8 cellular contexts compared by ENCODE assay signal in the genomic region with DNA sequence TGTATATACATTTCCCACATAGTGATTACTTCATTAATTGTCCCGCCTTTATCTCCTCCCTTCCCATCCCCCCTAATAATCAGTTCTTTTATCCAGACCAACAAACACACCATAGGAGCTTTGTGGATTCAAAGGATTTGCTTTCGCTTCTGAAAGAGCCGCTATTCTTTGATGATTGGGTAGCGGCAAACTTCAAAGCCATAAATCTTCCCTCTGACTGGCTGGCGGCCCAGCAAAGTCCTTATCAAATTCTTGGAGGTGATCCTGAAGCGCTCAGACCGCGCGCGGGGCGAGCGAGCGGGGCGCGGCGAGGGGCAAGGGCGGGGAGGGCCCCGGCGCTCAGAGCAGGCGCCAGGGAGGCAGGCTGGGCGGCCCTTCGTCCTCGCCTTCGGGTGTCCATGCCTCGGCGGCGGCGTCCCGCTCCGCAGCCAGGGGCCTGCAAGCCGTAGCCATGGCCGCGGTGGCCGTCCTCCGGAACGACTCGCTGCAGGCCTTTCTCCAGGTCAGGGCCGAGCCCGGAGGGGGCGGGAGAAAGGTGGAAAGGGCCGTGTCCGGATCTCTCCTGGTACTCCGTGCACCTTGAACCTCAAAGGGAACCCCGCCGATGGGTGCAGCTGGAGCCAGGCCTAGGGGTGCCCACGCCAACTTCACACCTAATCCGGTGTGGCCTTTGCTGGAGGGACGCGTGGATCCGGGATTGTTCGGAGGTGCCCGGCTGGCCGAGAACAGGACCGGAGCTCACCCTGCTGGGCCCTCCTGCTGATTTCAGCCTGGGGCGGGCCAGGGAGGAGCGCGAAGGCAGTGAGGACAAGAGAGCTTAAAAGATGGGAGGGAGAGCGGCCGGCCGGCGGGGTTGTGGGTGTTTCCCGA. TPM values are rescaled to one million over a fixed set of nuclear protein-coding genes. Genes with fewer than 3 reads are reported as not detected.
DNase-seq lines count a peak whose midpoint lies in the region; ATAC-seq, FAIRE-seq and TF ChIP-seq lines count a peak whose summit lies in the region.

A gene (plus strand): TSS at position 276 of the 870 bp plus-strand sequence. CDS start 176 bp downstream, at position 452.

- peaks cover 82% of the 10 kb centered on the region for H3K27me3 ChIP-seq in BE2C
- H3K27me3 ChIP-seq in skeletal muscle tissue (ENCODE audit: control insufficient read depth in 3 of 3, insufficient read depth in 3 of 3, low read length in 3 of 3): peaks cover 62 to 69% (median 62%) of the 10 kb centered on the region in 3 donors

- H3K4me3 ChIP-seq in BE2C (ENCODE audit: low read depth, low read length): peak within 1 kb of the TSS; percentile 33
- H3K4me3 ChIP-seq in HEK293 (ENCODE audit: low read depth, low read length): peak within 1 kb of the TSS; percentile 34
- peak within 1 kb of the TSS; percentile 69 to 78 (median 72) for H3K4me3 ChIP-seq in skeletal muscle tissue (ENCODE audit: low read length in 3 of 3)

- no peak for FAIRE-seq in urothelium cell line (lab: Jason Lieb, UNC)

- peak within 1 kb of the TSS; percentile 57; the same call in 1 of the 2 replicates for H3K27ac ChIP-seq in HEK293 (ENCODE audit: extremely low read depth, low read depth, low read length)
- no peak within 1 kb of the TSS for H3K27ac ChIP-seq in skeletal muscle tissue (ENCODE audit: low read depth, low read length)

- H3K4me1 ChIP-seq in BE2C (no peaks in the 10 kb centered on the region), HEK293 (ENCODE audit: control insufficient read depth, insufficient read depth, low read length) (no peaks in the 10 kb centered on the region), skeletal muscle tissue (ENCODE audit: control insufficient read depth in 3 of 3, insufficient read depth in 3 of 3, low read length in 3 of 3) (peaks cover 13 to 27% (median 16%) of the 10 kb centered on the region in 3 donors)

- CTCF ChIA-PET in HEK293 (lab: Yijun Ruan, JAX): interaction anchor here (1.3 kb wide), 1 partner anchor 306 kb away, joined by 5 read pairs; no protein-coding TSS in a partner anchor

- H3K36me3 ChIP-seq in BE2C (no peaks in the 10 kb centered on the region), HEK293 (ENCODE audit: control insufficient read depth in 2 of 2, insufficient read depth in 1 of 2, low read length in 2 of 2) (peaks cover 0 to 5% of the 10 kb centered on the region in 2 experiments; a peak in 1 of 3 replicates), skeletal muscle tissue (ENCODE audit: control insufficient read depth in 3 of 3, insufficient read depth in 3 of 3, low read length in 3 of 3) (no peaks in the 10 kb centered on the region)

- in situ Hi-C loops in T47D (cut with HindIII; ENCODE audit: low pct_unique_long_range_greater_than_20kb, low sequenced_read_pairs): no loop called here

- DNase-seq in BE2C: peak; percentile 14
- peak; percentile 84 for DNase-seq in RPMI7951 (ENCODE audit: low read depth)
- peak; percentile 37 to 81 for DNase-seq in T47D (ENCODE audit: low read depth in 1 of 2, low spot score in 1 of 2)
- peak; percentile 74 for DNase-seq in iPS-NIHi11 (ENCODE audit: low spot score)
- DNase-seq in urothelium cell line (ENCODE audit: low spot score): no peak

- H3K9ac ChIP-seq in skeletal muscle tissue (ENCODE audit: low read depth in 1 of 3, low read length in 3 of 3): peak within 1 kb of the TSS in 1 of 3 donors; percentile 54

- no peak for ATAC-seq in GM18861 (IDR thresholded peaks at IDR 0.05; ENCODE audit: unreplicated experiment)

- H3K9me3 ChIP-seq in BE2C: no peaks in the 10 kb centered on the region
- no peaks in the 10 kb centered on the region for H3K9me3 ChIP-seq in HEK293 (ENCODE audit: control insufficient read depth, insufficient read depth, low read depth, low read length)
- no peaks in the 10 kb centered on the region for H3K9me3 ChIP-seq in skeletal muscle tissue (ENCODE audit: control insufficient read depth in 3 of 3, low read length in 3 of 3)

- POLR2A ChIA-PET in HEK293 (lab: Yijun Ruan, JAX): interaction anchor here (0.6 to 1.7 kb wide), 2 partner anchors 185 to 443 kb away, joined by 4 read pairs; no protein-coding TSS in a partner anchor

- TF ChIP-seq CTCF in BE2C (IDR thresholded peaks at IDR 0.05; ENCODE audit: low read depth, low read length) (no peak), HEK293 (tag by site-specific recombination; IDR thresholded peaks at IDR 0.05) (no peak)

TF ChIP-seq in HEK293, 187 proteins besides CTCF, POLR2A, EP300 and RAD21:
- 0 out of 2 replicates have a peak, but pooled peaks have one; percentile 12 for TF ChIP-seq ZFP37 (tag by site-specific recombination; IDR thresholded peaks at IDR 0.05)
- TF ChIP-seq ZNF335 (tag by site-specific recombination; conservative IDR thresholded peaks at IDR 0.05): peak; percentile 64
- peak; percentile 40; the same call in 1 of the 2 replicates for TF ChIP-seq SP2 (tag by site-specific recombination; IDR thresholded peaks at IDR 0.05)
- peak; percentile 27; the same call in 1 of the 2 replicates for TF ChIP-seq ZBTB48 (tag by site-specific recombination; IDR thresholded peaks at IDR 0.05)
- peak; percentile 100 for TF ChIP-seq TCF7L2 (IDR thresholded peaks at IDR 0.05; ENCODE audit: borderline replicate concordance, low read depth, low read length)
- TF ChIP-seq HOXD13 (CRISPR knock-in tag; IDR thresholded peaks at IDR 0.05; ENCODE audit: borderline replicate concordance): 0 out of 2 replicates have a peak, but pooled peaks have one; percentile 27
- TF ChIP-seq ZNF555 (tag by site-specific recombination; conservative IDR thresholded peaks at IDR 0.05): no peak
- peak; percentile 63 for TF ChIP-seq ZBTB20 (tag by site-specific recombination; IDR thresholded peaks at IDR 0.05)
- TF ChIP-seq, protein P1, sequence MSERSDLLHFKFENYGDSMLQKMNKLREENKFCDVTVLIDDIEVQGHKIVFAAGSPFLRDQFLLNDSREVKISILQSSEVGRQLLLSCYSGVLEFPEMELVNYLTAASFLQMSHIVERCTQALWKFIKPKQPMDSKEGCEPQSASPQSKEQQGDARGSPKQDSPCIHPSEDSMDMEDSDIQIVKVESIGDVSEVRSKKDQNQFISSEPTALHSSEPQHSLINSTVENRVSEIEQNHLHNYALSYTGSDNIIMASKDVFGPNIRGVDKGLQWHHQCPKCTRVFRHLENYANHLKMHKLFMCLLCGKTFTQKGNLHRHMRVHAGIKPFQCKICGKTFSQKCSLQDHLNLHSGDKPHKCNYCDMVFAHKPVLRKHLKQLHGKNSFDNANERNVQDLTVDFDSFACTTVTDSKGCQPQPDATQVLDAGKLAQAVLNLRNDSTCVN (tag by site-specific recombination; optimal IDR thresholded peaks at IDR 0.05): peak; percentile 48
- TF ChIP-seq ZBTB8A (tag by site-specific recombination; IDR thresholded peaks at IDR 0.05): peak; percentile 65
- 0 out of 2 replicates have a peak, but pooled peaks have one; percentile 47 for TF ChIP-seq IKZF3 (tag by site-specific recombination; IDR thresholded peaks at IDR 0.05)
- TF ChIP-seq, protein P2, sequence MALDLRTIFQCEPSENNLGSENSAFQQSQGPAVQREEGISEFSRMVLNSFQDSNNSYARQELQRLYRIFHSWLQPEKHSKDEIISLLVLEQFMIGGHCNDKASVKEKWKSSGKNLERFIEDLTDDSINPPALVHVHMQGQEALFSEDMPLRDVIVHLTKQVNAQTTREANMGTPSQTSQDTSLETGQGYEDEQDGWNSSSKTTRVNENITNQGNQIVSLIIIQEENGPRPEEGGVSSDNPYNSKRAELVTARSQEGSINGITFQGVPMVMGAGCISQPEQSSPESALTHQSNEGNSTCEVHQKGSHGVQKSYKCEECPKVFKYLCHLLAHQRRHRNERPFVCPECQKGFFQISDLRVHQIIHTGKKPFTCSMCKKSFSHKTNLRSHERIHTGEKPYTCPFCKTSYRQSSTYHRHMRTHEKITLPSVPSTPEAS (tag by site-specific recombination; IDR thresholded peaks at IDR 0.05): 0 out of 2 replicates have a peak, but pooled peaks have one; percentile 4
- no peak for TF ChIP-seq ZFHX2 (tag by site-specific recombination; conservative IDR thresholded peaks at IDR 0.05)
- TF ChIP-seq TRIM28 (IDR thresholded peaks at IDR 0.05; ENCODE audit: borderline replicate concordance, low read length): 0 out of 2 replicates have a peak, but pooled peaks have one; percentile 39
- no peak for TF ChIP-seq ZNF184 (tag by site-specific recombination; IDR thresholded peaks at IDR 0.05)
- TF ChIP-seq, protein P3, sequence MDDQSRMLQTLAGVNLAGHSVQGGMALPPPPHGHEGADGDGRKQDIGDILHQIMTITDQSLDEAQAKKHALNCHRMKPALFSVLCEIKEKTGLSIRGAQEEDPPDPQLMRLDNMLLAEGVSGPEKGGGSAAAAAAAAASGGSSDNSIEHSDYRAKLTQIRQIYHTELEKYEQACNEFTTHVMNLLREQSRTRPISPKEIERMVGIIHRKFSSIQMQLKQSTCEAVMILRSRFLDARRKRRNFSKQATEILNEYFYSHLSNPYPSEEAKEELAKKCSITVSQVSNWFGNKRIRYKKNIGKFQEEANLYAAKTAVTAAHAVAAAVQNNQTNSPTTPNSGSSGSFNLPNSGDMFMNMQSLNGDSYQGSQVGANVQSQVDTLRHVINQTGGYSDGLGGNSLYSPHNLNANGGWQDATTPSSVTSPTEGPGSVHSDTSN (CRISPR knock-in tag; IDR thresholded peaks at IDR 0.05): 0 out of 2 replicates have a peak, but pooled peaks have one; percentile 27
- peak; percentile 58; the same call in 1 of the 2 replicates for TF ChIP-seq MEIS1 (CRISPR knock-in tag; IDR thresholded peaks at IDR 0.05; ENCODE audit: borderline replicate concordance)
- no peak for TF ChIP-seq ZNF843 (tag by site-specific recombination; IDR thresholded peaks at IDR 0.05)
- TF ChIP-seq ZNF133 (tag by site-specific recombination; IDR thresholded peaks at IDR 0.05): no peak
TF ChIP-seq in HEK293: peak in this region for 14.

RNA-seq across cellular contexts. Expression of the gene that starts here (rescaled TPM):
- polyA plus RNA-seq in BE2C (2012; ENCODE audit: insufficient read depth, insufficient read length, low read depth): not detected
- 0.20 TPM in 1 of 2 replicates, not detected in the other for total RNA-seq in RPMI7951 (2014; rRNA removed; shearing (Covaris generic))
- 3.1 TPM for total RNA-seq in skeletal muscle tissue

Comparison
In these comparisons a context has a peak if more than half of its experiments do, and no peak if none do; other contexts are left out.
1. Peak in DNase-seq in RPMI7951; RNA of the gene not detected or under 1 TPM.